Comparison of ENCODE assay signal across 1 cellular context in the genomic region with DNA sequence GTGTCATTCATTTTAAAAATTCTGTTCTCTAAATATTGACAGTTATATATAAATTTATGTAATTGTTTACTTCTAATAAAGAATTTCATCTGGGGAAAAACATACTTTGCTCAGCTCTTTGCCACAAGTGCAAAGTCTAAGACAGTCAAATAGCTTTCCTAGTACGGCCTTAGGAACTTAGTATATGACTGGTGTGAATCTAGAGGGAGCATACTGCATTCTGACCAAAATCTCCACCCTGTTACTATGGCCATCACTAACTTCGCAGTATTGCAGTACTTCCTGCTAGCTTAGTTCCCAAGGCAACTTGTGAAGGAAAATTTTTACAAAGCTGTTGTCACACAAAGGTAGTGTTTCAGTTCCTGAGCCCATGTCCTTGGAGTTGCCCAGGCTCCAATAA.
TF ChIP-seq lines count a peak whose summit lies in the region.

No MANE protein-coding gene starts in this region.

TF ChIP-seq in HEK293T, 16 proteins besides CTCF, POLR2A, EP300 and RAD21 (continued from another document):
- no peak for TF ChIP-seq ELF4 (IDR thresholded peaks at IDR 0.05)
